ENCODE assay signal across 1 cellular context in the genomic region with DNA sequence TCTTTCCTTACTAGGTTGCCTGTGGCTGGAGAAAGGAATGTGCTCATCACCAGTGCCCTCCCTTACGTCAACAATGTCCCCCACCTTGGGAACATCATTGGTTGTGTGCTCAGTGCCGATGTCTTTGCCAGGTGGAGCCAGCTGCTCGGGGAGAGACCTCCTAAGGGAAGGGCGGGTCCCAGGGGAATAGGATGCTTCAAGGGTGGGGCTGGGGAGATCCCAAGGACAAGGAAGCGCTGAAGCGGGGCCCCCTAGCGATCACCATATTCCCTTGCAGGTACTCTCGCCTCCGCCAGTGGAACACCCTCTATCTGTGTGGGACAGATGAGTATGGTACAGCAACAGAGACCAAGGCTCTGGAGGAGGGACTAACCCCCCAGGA.
TF ChIP-seq lines count a peak whose summit lies in the region.

No MANE protein-coding gene starts in this region.

TF ChIP-seq in H1, 55 proteins besides CTCF, POLR2A, EP300 and RAD21:
- TF ChIP-seq KDM1A (IDR thresholded peaks at IDR 0.05; ENCODE audit: borderline replicate concordance, low read length) (no peak), MAFK (IDR thresholded peaks at IDR 0.05; ENCODE audit: low read depth, low read length) (no peak), CEBPB (IDR thresholded peaks at IDR 0.05; ENCODE audit: low read depth, low read length) (no peak), SUZ12 (IDR thresholded peaks at IDR 0.05; ENCODE audit: low read length) (no peak), SAP30 (IDR thresholded peaks at IDR 0.05; ENCODE audit: insufficient read depth, insufficient replicate concordance, low read length) (no peak)
- TF ChIP-seq, protein P1, sequence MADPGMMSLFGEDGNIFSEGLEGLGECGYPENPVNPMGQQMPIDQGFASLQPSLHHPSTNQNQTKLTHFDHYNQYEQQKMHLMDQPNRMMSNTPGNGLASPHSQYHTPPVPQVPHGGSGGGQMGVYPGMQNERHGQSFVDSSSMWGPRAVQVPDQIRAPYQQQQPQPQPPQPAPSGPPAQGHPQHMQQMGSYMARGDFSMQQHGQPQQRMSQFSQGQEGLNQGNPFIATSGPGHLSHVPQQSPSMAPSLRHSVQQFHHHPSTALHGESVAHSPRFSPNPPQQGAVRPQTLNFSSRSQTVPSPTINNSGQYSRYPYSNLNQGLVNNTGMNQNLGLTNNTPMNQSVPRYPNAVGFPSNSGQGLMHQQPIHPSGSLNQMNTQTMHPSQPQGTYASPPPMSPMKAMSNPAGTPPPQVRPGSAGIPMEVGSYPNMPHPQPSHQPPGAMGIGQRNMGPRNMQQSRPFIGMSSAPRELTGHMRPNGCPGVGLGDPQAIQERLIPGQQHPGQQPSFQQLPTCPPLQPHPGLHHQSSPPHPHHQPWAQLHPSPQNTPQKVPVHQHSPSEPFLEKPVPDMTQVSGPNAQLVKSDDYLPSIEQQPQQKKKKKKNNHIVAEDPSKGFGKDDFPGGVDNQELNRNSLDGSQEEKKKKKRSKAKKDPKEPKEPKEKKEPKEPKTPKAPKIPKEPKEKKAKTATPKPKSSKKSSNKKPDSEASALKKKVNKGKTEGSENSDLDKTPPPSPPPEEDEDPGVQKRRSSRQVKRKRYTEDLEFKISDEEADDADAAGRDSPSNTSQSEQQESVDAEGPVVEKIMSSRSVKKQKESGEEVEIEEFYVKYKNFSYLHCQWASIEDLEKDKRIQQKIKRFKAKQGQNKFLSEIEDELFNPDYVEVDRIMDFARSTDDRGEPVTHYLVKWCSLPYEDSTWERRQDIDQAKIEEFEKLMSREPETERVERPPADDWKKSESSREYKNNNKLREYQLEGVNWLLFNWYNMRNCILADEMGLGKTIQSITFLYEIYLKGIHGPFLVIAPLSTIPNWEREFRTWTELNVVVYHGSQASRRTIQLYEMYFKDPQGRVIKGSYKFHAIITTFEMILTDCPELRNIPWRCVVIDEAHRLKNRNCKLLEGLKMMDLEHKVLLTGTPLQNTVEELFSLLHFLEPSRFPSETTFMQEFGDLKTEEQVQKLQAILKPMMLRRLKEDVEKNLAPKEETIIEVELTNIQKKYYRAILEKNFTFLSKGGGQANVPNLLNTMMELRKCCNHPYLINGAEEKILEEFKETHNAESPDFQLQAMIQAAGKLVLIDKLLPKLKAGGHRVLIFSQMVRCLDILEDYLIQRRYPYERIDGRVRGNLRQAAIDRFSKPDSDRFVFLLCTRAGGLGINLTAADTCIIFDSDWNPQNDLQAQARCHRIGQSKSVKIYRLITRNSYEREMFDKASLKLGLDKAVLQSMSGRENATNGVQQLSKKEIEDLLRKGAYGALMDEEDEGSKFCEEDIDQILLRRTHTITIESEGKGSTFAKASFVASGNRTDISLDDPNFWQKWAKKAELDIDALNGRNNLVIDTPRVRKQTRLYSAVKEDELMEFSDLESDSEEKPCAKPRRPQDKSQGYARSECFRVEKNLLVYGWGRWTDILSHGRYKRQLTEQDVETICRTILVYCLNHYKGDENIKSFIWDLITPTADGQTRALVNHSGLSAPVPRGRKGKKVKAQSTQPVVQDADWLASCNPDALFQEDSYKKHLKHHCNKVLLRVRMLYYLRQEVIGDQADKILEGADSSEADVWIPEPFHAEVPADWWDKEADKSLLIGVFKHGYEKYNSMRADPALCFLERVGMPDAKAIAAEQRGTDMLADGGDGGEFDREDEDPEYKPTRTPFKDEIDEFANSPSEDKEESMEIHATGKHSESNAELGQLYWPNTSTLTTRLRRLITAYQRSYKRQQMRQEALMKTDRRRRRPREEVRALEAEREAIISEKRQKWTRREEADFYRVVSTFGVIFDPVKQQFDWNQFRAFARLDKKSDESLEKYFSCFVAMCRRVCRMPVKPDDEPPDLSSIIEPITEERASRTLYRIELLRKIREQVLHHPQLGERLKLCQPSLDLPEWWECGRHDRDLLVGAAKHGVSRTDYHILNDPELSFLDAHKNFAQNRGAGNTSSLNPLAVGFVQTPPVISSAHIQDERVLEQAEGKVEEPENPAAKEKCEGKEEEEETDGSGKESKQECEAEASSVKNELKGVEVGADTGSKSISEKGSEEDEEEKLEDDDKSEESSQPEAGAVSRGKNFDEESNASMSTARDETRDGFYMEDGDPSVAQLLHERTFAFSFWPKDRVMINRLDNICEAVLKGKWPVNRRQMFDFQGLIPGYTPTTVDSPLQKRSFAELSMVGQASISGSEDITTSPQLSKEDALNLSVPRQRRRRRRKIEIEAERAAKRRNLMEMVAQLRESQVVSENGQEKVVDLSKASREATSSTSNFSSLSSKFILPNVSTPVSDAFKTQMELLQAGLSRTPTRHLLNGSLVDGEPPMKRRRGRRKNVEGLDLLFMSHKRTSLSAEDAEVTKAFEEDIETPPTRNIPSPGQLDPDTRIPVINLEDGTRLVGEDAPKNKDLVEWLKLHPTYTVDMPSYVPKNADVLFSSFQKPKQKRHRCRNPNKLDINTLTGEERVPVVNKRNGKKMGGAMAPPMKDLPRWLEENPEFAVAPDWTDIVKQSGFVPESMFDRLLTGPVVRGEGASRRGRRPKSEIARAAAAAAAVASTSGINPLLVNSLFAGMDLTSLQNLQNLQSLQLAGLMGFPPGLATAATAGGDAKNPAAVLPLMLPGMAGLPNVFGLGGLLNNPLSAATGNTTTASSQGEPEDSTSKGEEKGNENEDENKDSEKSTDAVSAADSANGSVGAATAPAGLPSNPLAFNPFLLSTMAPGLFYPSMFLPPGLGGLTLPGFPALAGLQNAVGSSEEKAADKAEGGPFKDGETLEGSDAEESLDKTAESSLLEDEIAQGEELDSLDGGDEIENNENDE (IDR thresholded peaks at IDR 0.05; ENCODE audit: insufficient replicate concordance, low read length), result no peak
